Comparison of ENCODE assay signal across 9 cellular contexts in the genomic region with DNA sequence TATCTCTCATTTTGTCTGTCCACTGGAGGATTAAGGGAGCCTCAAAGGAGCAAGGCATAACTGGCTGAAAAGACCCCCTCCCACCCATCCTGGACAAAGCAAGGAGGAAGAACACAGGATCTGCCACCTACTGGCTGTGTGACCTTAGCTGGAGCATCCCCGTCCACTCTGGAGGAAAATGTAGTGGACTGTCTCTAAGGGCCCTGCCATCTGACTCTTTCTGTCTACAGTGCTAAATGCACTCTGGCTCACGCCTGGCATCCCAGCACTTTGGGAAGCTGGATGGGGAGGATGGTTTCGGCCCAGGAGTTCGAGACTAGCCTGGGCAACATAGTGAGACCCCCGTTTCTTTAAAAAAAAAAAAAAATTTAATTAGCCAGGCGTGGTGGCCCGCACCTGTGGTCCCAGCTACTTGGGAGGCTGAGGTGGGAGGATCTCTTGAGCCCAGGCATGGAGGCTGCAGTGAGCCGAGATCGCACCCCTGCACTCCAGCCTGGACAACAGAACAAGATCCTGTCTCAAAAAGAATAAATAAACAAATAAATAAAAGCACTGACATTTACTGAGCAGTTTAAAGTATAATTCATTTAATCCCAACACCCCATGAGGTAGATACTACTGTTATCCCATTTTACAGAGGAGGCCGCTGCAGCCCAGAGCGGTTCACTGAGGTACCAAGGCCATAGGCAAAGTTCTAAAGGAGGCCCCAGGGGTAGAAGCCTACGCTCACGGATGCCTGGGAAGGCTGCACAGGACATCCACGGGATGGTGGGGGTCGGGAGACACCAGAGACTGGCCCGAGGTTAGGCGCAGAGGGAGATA. TPM values are rescaled to one million over a fixed set of nuclear protein-coding genes. Genes with fewer than 3 reads are reported as not detected.
DNase-seq lines count a peak whose midpoint lies in the region; ATAC-seq and TF ChIP-seq lines count a peak whose summit lies in the region.
"Had no signal": no experiment of that assay in that cellular context is flagged by ENCODE, and none has a peak within 500 bp of the region (broad histone marks: within the 10 kb centered on the region; RNA-seq: fewer than 3 reads in every experiment).

No MANE protein-coding gene starts in this region.

- WGBS in mammary epithelial cell (ENCODE audit: low coverage, missing lambda C conversion rate) = 74% methylated on average over 15 of the region's 17 CpGs

- no peak for ATAC-seq in memory B cell (ENCODE audit: low read depth)
- ATAC-seq in upper lobe of right lung = peak; percentile 5
- no peak for ATAC-seq in HG03196 (IDR thresholded peaks at IDR 0.05; ENCODE audit: unreplicated experiment)

- peaks cover 9% of the 10 kb centered on the region; the same call in 1 of the 2 replicates for H3K4me1 ChIP-seq in Caco-2
- peaks cover 19% of the 10 kb centered on the region for H3K4me1 ChIP-seq in HUES48 (ENCODE audit: control insufficient read depth, insufficient read depth, low read length)
- peaks cover 11% of the 10 kb centered on the region for H3K4me1 ChIP-seq in mammary epithelial cell (ENCODE audit: insufficient read depth, low read length)
- H3K4me1 ChIP-seq in upper lobe of right lung = peaks cover 52% of the 10 kb centered on the region

- H3K4me3 Mint-ChIP-seq in Caco-2 (ENCODE audit: unreplicated experiment) (peak overlapping the region; percentile 89), memory B cell (peak overlapping the region; percentile 97)

- no peak for DNase-seq in Caco-2
- DNase-seq in mammary epithelial cell = no peak
- DNase-seq in memory B cell (ENCODE audit: low spot score in 2 of 2) = no peak
- DNase-seq in upper lobe of right lung = no peak
- DNase-seq in HuH-7.5 (ENCODE audit: low spot score) = no peak
- DNase-seq in DMS153 (lab: John Stamatoyannopoulos, UW) = no peak

- intact Hi-C loops in Caco-2 (cut with micrococcal nuclease; ENCODE audit: unreplicated experiment) = loop anchor here (1.0 kb wide), 2 partner anchors 12 to 32 kb away; no protein-coding TSS in a partner anchor
- intact Hi-C loops in mammary epithelial cell (cut with micrococcal nuclease) = loop anchor here (2.0 to 5.0 kb wide), 2 partner anchors 20 to 84 kb away; no protein-coding TSS in a partner anchor
- intact Hi-C loops in upper lobe of right lung (cut with DNase I) = loop anchor here (10.0 kb wide), 1 partner anchor 72 kb away; no protein-coding TSS in a partner anchor

- CTCF ChIA-PET in Caco-2 (lab: Charles Lee) (interaction anchor here (0.9 kb wide), 1 partner anchor 13 kb away, joined by 3 read pairs; no protein-coding TSS in a partner anchor), mammary epithelial cell (lab: Charles Lee; ENCODE audit: low non-redundant PET) (no interaction called here)

- H3K36me3 ChIP-seq in Caco-2 (ENCODE audit: control insufficient read depth, insufficient read depth, low read length) (no peaks in the 10 kb centered on the region), HUES48 (ENCODE audit: control insufficient read depth, insufficient read depth, low read length) (no peaks in the 10 kb centered on the region), mammary epithelial cell (ENCODE audit: insufficient read depth, low read length) (no peaks in the 10 kb centered on the region), upper lobe of right lung (no peaks in the 10 kb centered on the region)

- H3K9ac ChIP-seq in HUES48 (ENCODE audit: low read depth, low read length) = no peak overlapping the region
- H3K9ac ChIP-seq in mammary epithelial cell (ENCODE audit: insufficient read depth, low read length) = no peak overlapping the region

- in situ Hi-C loops in mammary epithelial cell (cut with MboI; ENCODE audit: low sequenced_read_pairs in 2 of 2) = no loop called here

- BruUV-seq in Caco-2 (replicated peaks; lab: Mats Ljungman, UMichigan) (no TSS peak), mammary epithelial cell (replicated peaks; lab: Mats Ljungman, UMichigan) (no TSS peak)

- no peaks in the 10 kb centered on the region for H4K20me1 ChIP-seq in mammary epithelial cell (ENCODE audit: insufficient read depth, low read length)

- H3K9me3 Mint-ChIP-seq in Caco-2 (ENCODE audit: unreplicated experiment) (no peaks in the 10 kb centered on the region), memory B cell (no peaks in the 10 kb centered on the region)

- TF ChIP-seq CTCF in Caco-2 (IDR thresholded peaks at IDR 0.05; ENCODE audit: insufficient read depth in 1 of 2, low read depth in 1 of 2, low read length in 1 of 2, severe bottlenecking in 1 of 2, unreplicated experiment in 1 of 2) = peak in 1 of 2 experiments; percentile 9
- TF ChIP-seq CTCF in mammary epithelial cell (conservative IDR thresholded peaks at IDR 0.05 in 1 of 2, IDR thresholded peaks at IDR 0.05 in 1 of 2; ENCODE audit: extremely low read depth in 1 of 2, insufficient read depth in 1 of 2, low read depth in 1 of 2, low read length in 2 of 2) = no peak
- TF ChIP-seq CTCF in upper lobe of right lung (IDR thresholded peaks at IDR 0.05) = no peak

- no peaks in the 10 kb centered on the region for H3K27me3 Mint-ChIP-seq in Caco-2 (ENCODE audit: insufficient read depth, unreplicated experiment)
- H3K27me3 Mint-ChIP-seq in memory B cell = no peaks in the 10 kb centered on the region

- H3K4me3 ChIP-seq in Caco-2 (ENCODE audit: low read depth, low read length) = peak overlapping the region; percentile 82
- peak overlapping the region; percentile 92 for H3K4me3 ChIP-seq in HUES48 (ENCODE audit: low read depth, low read length)
- peak overlapping the region; percentile 62 to 82 (median 78) for H3K4me3 ChIP-seq in mammary epithelial cell (replicated peaks in 1 of 3; ENCODE audit: insufficient read depth in 1 of 3, low read depth in 2 of 3, low read length in 3 of 3)
- H3K4me3 ChIP-seq in upper lobe of right lung = peak overlapping the region; percentile 96

- H3K36me3 Mint-ChIP-seq in Caco-2 (ENCODE audit: insufficient read depth, unreplicated experiment) (peaks cover 5% of the 10 kb centered on the region), memory B cell (no peaks in the 10 kb centered on the region)

- H3K27ac ChIP-seq in HUES48 (ENCODE audit: low read depth, low read length) = peak overlapping the region; percentile 67
- no peak overlapping the region for H3K27ac ChIP-seq in mammary epithelial cell (ENCODE audit: insufficient read depth, low read depth, low read length)
- H3K27ac ChIP-seq in upper lobe of right lung = peak overlapping the region; percentile 96

- H3K4me2 ChIP-seq in mammary epithelial cell (ENCODE audit: insufficient read depth, low read depth, low read length) = peak overlapping the region; percentile 86

- dilution Hi-C loops in mammary epithelial cell (cut with HindIII; ENCODE audit: low sequenced_read_pairs) = no loop called here

- H3K27me3 ChIP-seq in Caco-2 (replicated peaks; ENCODE audit: control insufficient read depth, insufficient read depth, low read length) (no peaks in the 10 kb centered on the region), HUES48 (ENCODE audit: control insufficient read depth, insufficient read depth, low read length) (no peaks in the 10 kb centered on the region; the same call in 1 of the 2 replicates), mammary epithelial cell (ENCODE audit: insufficient read depth, low read length) (no peaks in the 10 kb centered on the region), upper lobe of right lung (no peaks in the 10 kb centered on the region)

- H2AFZ ChIP-seq in mammary epithelial cell (ENCODE audit: low read depth, low read length) = peak overlapping the region; percentile 97

- H3K9me3 ChIP-seq in Caco-2 (no peaks in the 10 kb centered on the region), HUES48 (ENCODE audit: control insufficient read depth, insufficient read depth, low read length) (no peaks in the 10 kb centered on the region), mammary epithelial cell (replicated peaks; ENCODE audit: insufficient read depth, low read length) (no peaks in the 10 kb centered on the region), upper lobe of right lung (no peaks in the 10 kb centered on the region)

- POLR2A ChIA-PET in Caco-2 (lab: Charles Lee) = no interaction called here

- peak overlapping the region; percentile 85 for H3K27ac Mint-ChIP-seq in Caco-2 (ENCODE audit: unreplicated experiment)
- no peak overlapping the region for H3K27ac Mint-ChIP-seq in memory B cell

- H3K79me2 ChIP-seq in mammary epithelial cell (ENCODE audit: insufficient read depth, low read length) = peaks cover 53% of the 10 kb centered on the region

- H3K4me1 Mint-ChIP-seq in Caco-2 (ENCODE audit: low read depth, unreplicated experiment) (peaks cover 8% of the 10 kb centered on the region), memory B cell (peaks cover 19% of the 10 kb centered on the region)

RNA-seq across cellular contexts. Expression of a gene that starts 1.1 kb away (rescaled TPM):
- total RNA-seq in Caco-2 (2022) (18.3 and 19.1 TPM in 2 replicates), mammary epithelial cell (10 to 100 TPM; 15.7 to 24.0 TPM), upper lobe of right lung (88.7 TPM)
- polyA plus RNA-seq in mammary epithelial cell = 11.8 TPM
- 10.3 TPM for polyA minus RNA-seq in mammary epithelial cell

RNA-seq across cellular contexts. Expression of a gene that starts 15.9 kb away (rescaled TPM):
- not detected in 2 replicates for total RNA-seq in Caco-2 (2022)
- total RNA-seq in mammary epithelial cell = not detected
- not detected for polyA plus RNA-seq in mammary epithelial cell
- not detected for polyA minus RNA-seq in mammary epithelial cell
- not detected for total RNA-seq in upper lobe of right lung
- total RNA-seq: NCI-H460 had no signal

RNA-seq across cellular contexts. Expression of a gene that starts 54.8 kb away (rescaled TPM):
- total RNA-seq in Caco-2 (2022) (0.67 and 0.75 TPM in 2 replicates), mammary epithelial cell (1 to 10 TPM; 5.4 to 6.5 TPM), upper lobe of right lung (1.9 TPM)
- 3.9 TPM for polyA plus RNA-seq in mammary epithelial cell
- polyA minus RNA-seq in mammary epithelial cell = not detected
